In the genomic region with DNA sequence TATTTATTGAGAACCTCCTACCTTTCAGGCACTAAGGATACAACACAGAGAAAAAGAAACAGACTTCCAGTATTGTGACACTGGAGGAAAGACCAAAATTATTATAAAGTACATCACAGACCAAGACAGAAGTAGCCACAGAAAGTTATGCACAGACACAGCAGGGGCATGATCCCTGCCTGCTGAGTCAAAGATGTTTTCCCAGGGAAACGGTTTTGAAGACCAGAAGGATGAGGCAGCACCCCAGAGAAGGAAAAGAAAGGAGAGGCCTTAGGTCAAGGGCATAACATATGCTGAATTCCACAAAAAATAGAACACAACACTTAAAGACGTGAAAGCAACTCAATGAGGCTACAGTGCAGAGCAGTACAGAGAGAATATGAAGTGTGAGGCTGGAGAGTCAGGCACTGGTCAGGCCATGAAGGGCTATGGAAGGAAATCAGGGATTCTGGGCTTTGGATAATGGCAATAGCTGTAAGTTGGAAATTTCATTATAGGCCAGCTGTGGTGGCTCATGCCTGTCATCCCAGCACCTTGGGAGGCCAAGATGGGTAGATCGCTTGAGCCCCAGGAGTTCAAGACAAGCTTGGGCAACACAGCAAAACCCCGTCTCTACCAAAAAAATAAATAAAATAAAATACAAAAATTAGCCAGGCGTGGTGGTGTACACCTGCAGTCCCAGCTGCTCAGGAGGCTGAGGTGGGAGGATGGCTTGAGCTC, we compare ENCODE assay signal across 11 cellular contexts. TPM values are rescaled to one million over a fixed set of nuclear protein-coding genes. Genes with fewer than 3 reads are reported as not detected.
A peak's percentile ranks its signal among the peaks of the same experiment; 100 is the strongest.
DNase-seq lines count a peak whose midpoint lies in the region; ATAC-seq, FAIRE-seq and TF ChIP-seq lines count a peak whose summit lies in the region.
"Had no signal": no experiment of that assay in that cellular context is flagged by ENCODE, and none has a peak within 500 bp of the region (broad histone marks: within the 10 kb centered on the region; RNA-seq: fewer than 3 reads in every experiment).

No MANE protein-coding gene starts in this region.

- FAIRE-seq in HepG2 (lab: Jason Lieb, UNC): no peak
- FAIRE-seq: keratinocyte had no signal

- in situ Hi-C loops in HepG2 (cut with HindIII; ENCODE audit: extremely low pct_ligation_motif_present, low pct_unique_long_range_greater_than_20kb): no loop called here

- no peaks in the 10 kb centered on the region for H3K9me3 Mint-ChIP-seq in activated CD8-positive, alpha-beta T cell treated with anti-CD3 and anti-CD28 coated beads for 36 hours
- H3K9me3 Mint-ChIP-seq in immature natural killer cell: no peaks in the 10 kb centered on the region

- intact Hi-C loops in HepG2 (cut with micrococcal nuclease; ENCODE audit: unreplicated experiment) (no loop called here), right lobe of liver (cut with DNase I) (no loop called here), vagina (cut with DNase I) (no loop called here), left ventricle myocardium superior (cut with micrococcal nuclease) (no loop called here)
- intact Hi-C loops in activated CD8-positive, alpha-beta T cell treated with anti-CD3 and anti-CD28 coated beads for 36 hours (cut with micrococcal nuclease): no loop called here

- peaks cover 7% of the 10 kb centered on the region for H3K36me3 Mint-ChIP-seq in activated CD8-positive, alpha-beta T cell treated with anti-CD3 and anti-CD28 coated beads for 36 hours (ENCODE audit: low read depth)
- H3K36me3 Mint-ChIP-seq in immature natural killer cell: no peaks in the 10 kb centered on the region

- no peak overlapping the region for H3K4me3 Mint-ChIP-seq in activated CD8-positive, alpha-beta T cell treated with anti-CD3 and anti-CD28 coated beads for 36 hours
- H3K4me3 Mint-ChIP-seq in immature natural killer cell: peak overlapping the region in 4 of 5 donors; percentile 20 to 68 (median 37)

- TF ChIP-seq POLR2A in HepG2 (IDR thresholded peaks at IDR 0.05; ENCODE audit: insufficient read depth in 1 of 2, low read depth in 2 of 2, low read length in 2 of 2) (no peak), right lobe of liver (IDR thresholded peaks at IDR 0.05) (no peak), vagina (IDR thresholded peaks at IDR 0.05) (no peak)

- no peak overlapping the region for H3K27ac ChIP-seq in HepG2 (ENCODE audit: extremely low read length, insufficient read depth, low read length)
- no peak overlapping the region for H3K27ac ChIP-seq in right lobe of liver
- no peak overlapping the region for H3K27ac ChIP-seq in vagina

- TF ChIP-seq EP300 in HepG2 (IDR thresholded peaks at IDR 0.05; ENCODE audit: low read depth in 2 of 2, low read length in 2 of 2): no peak
- no peak for TF ChIP-seq EP300 in HepG2 (CRISPR knock-in tag; IDR thresholded peaks at IDR 0.05; ENCODE audit: borderline replicate concordance)

- TF ChIP-seq RAD21 in HepG2 (CRISPR knock-in tag; IDR thresholded peaks at IDR 0.05): no peak

- BruUV-seq in HepG2 (replicated peaks; lab: Mats Ljungman, UMichigan): no TSS peak

- no peak for TF ChIP-seq CTCF in HepG2 (CRISPR knock-in tag; IDR thresholded peaks at IDR 0.05)
- no peak for TF ChIP-seq CTCF in right lobe of liver (IDR thresholded peaks at IDR 0.05)
- TF ChIP-seq CTCF in activated CD8-positive, alpha-beta T cell treated with anti-CD3 and anti-CD28 coated beads for 36 hours (IDR thresholded peaks at IDR 0.05): no peak
- TF ChIP-seq CTCF in vagina (IDR thresholded peaks at IDR 0.05): no peak

- H4K20me1 ChIP-seq in HepG2 (ENCODE audit: insufficient read depth, low read length): no peaks in the 10 kb centered on the region

- no peak overlapping the region for H2AFZ ChIP-seq in HepG2 (ENCODE audit: low read length)

- H3K27me3 Mint-ChIP-seq in activated CD8-positive, alpha-beta T cell treated with anti-CD3 and anti-CD28 coated beads for 36 hours: no peaks in the 10 kb centered on the region
- peaks cover 0 to 1% (median 0%) of the 10 kb centered on the region in 3 donors for H3K27me3 Mint-ChIP-seq in immature natural killer cell (ENCODE audit: low read depth in 3 of 3)

- H3K9me3 ChIP-seq in HepG2 (ENCODE audit: low read length) (no peaks in the 10 kb centered on the region), right lobe of liver (no peaks in the 10 kb centered on the region), vagina (no peaks in the 10 kb centered on the region)
- H3K9me3 ChIP-seq: HAP-1 had no signal

- CTCF ChIA-PET in HepG2 (lab: Yijun Ruan, JAX; ENCODE audit: low intra/inter-chr PET ratio, low total read pairs): no interaction called here
- CTCF ChIA-PET in activated CD8-positive, alpha-beta T cell treated with anti-CD3 and anti-CD28 coated beads for 36 hours (lab: Charles Lee): no interaction called here

- peak overlapping the region; percentile 92 for H3K27ac Mint-ChIP-seq in activated CD8-positive, alpha-beta T cell treated with anti-CD3 and anti-CD28 coated beads for 36 hours
- H3K27ac Mint-ChIP-seq in immature natural killer cell: peak overlapping the region; percentile 45 to 90 (median 85)

- DNase-seq in HepG2 (ENCODE audit: low spot score) (no peak), right lobe of liver (no peak), immature natural killer cell (no peak), vagina (ENCODE audit: extremely low spot score in 2 of 2) (no peak), left ventricle myocardium superior (no peak)
- DNase-seq in activated CD8-positive, alpha-beta T cell treated with anti-CD3 and anti-CD28 coated beads for 36 hours: no peak
- no peak for DNase-seq in effector CD8-positive, alpha-beta T cell (lab: John Stamatoyannopoulos, UW)
- DNase-seq: NCI-H226 had no signal

- H3K4me1 Mint-ChIP-seq in activated CD8-positive, alpha-beta T cell treated with anti-CD3 and anti-CD28 coated beads for 36 hours (ENCODE audit: low read depth): peaks cover 68% of the 10 kb centered on the region
- peaks cover 63 to 84% of the 10 kb centered on the region in 2 donors for H3K4me1 Mint-ChIP-seq in immature natural killer cell

- no peak overlapping the region for H3K4me2 ChIP-seq in HepG2 (ENCODE audit: low read depth, low read length)

- POLR2A ChIA-PET in HepG2 (lab: Yijun Ruan, JAX): interaction anchor here (2.2 kb wide), 1 partner anchor 8 kb away, joined by 17 read pairs; the partner anchor contains the start of gene ADAM17
- POLR2A ChIA-PET in activated CD8-positive, alpha-beta T cell treated with anti-CD3 and anti-CD28 coated beads for 36 hours (lab: Charles Lee): interaction anchor here (0.6 to 0.9 kb wide), 2 partner anchors 8 to 47 kb away, joined by 4 read pairs; no protein-coding TSS in a partner anchor

- H3K4me3 ChIP-seq in HepG2 (replicated peaks in 1 of 3; ENCODE audit: insufficient read depth in 1 of 3, low read depth in 2 of 3, low read length in 3 of 3) (no peak overlapping the region), right lobe of liver (no peak overlapping the region), vagina (no peak overlapping the region)
- H3K4me3 ChIP-seq: HAP-1 had no signal

- H3K36me3 ChIP-seq in HepG2 (replicated peaks in 1 of 2; ENCODE audit: control insufficient read depth in 1 of 2, insufficient read depth in 2 of 2, low read length in 2 of 2): 0 out of 5 replicates have a peak, but pooled peaks cover 0 to 3% of the 10 kb centered on the region in 2 experiments
- H3K36me3 ChIP-seq in right lobe of liver: no peaks in the 10 kb centered on the region
- no peaks in the 10 kb centered on the region for H3K36me3 ChIP-seq in vagina

- H3K79me2 ChIP-seq in HepG2 (ENCODE audit: insufficient read depth, low read length): peaks cover 82% of the 10 kb centered on the region

- H3K27me3 ChIP-seq in HepG2 (ENCODE audit: control insufficient read depth in 1 of 2, insufficient read depth in 2 of 2, low read length in 2 of 2): no peaks in the 10 kb centered on the region
- no peaks in the 10 kb centered on the region for H3K27me3 ChIP-seq in right lobe of liver
- no peaks in the 10 kb centered on the region for H3K27me3 ChIP-seq in vagina

- peaks cover 34% of the 10 kb centered on the region for H3K4me1 ChIP-seq in HepG2 (ENCODE audit: insufficient read depth, low read length)
- peaks cover 0 to 10% (median 0%) of the 10 kb centered on the region in 4 donors for H3K4me1 ChIP-seq in right lobe of liver
- peaks cover 85% of the 10 kb centered on the region for H3K4me1 ChIP-seq in vagina

- H3K9ac ChIP-seq in HepG2 (ENCODE audit: insufficient read depth, low read depth, low read length): no peak overlapping the region

- WGBS in HepG2 (ENCODE audit: low lambda C conversion rate): 94% methylated on average over 5 of the region's 5 CpGs
- WGBS in right lobe of liver (ENCODE audit: insufficient coverage, low coverage, low lambda C conversion rate, missing lambda C conversion rate): 79% methylated on average over 4 of the region's 5 CpGs

- ATAC-seq in HepG2 (peak; percentile 29; the same call in 1 of the 3 replicates), right lobe of liver (no peak), GM21825 (IDR thresholded peaks at IDR 0.05; ENCODE audit: unreplicated experiment) (no peak), left ventricle myocardium superior (no peak)
- no peak for ATAC-seq in activated CD8-positive, alpha-beta T cell treated with anti-CD3 and anti-CD28 coated beads for 36 hours

RNA-seq across cellular contexts. Expression of gene ADAM17, which starts 8.2 kb away (rescaled TPM):
- total RNA-seq in HepG2 (2016; rRNA removed; fragmentation: Illumina TruSeq; extraction: Trizol) (18.5 and 33.4 TPM in 2 replicates), right lobe of liver (10 to 100 TPM in 1 of 6 experiments, 1 to 10 TPM in 5; 5.1 to 11.7 (median 6.6) TPM), vagina (33.4 TPM), left ventricle myocardium superior (13.7 TPM)
- total RNA-seq in HepG2 (2016; cell fraction: cytosol; rRNA removed; fragmentation: Illumina TruSeq; extraction: Trizol; ENCODE audit: low read depth): 10.8 TPM in 2 replicates
- total RNA-seq in HepG2 (2016; cell fraction: insoluble cytoplasmic fraction; rRNA removed; fragmentation: Illumina TruSeq; extraction: Trizol): 17.9 and 33.4 TPM in 2 replicates
- 9.7 and 11.1 TPM in 2 replicates for total RNA-seq in HepG2 (2016; cell fraction: membrane; rRNA removed; fragmentation: Illumina TruSeq; extraction: Trizol)
- 38.0 and 48.8 TPM in 2 replicates for total RNA-seq in HepG2 (2016; cell fraction: nucleus; rRNA removed; fragmentation: Illumina TruSeq; extraction: Trizol)
- polyA plus RNA-seq in HepG2 (2011; rRNA removed) (6.5 and 8.3 TPM in 2 replicates), immature natural killer cell (10 to 100 TPM in 1 of 3 donors, 1 to 10 TPM in 2; 6.3 to 14.9 (median 8.0) TPM)
- 5.1 and 5.6 TPM in 2 replicates for polyA plus RNA-seq in HepG2 (2011; cell fraction: cytosol; rRNA removed)
- 8.8 and 9.4 TPM in 2 replicates for polyA plus RNA-seq in HepG2 (2011; cell fraction: nucleus; rRNA removed)
- 17.9 and 24.2 TPM in 2 replicates for polyA plus RNA-seq in HepG2 (2012)
- 0.97 and 1.1 TPM in 2 replicates for polyA plus RNA-seq in HepG2 (2016; cell fraction: cytosol; fragmentation: Illumina TruSeq; extraction: Trizol; ENCODE audit: low read depth)
- 9.7 and 10.5 TPM in 2 replicates for polyA plus RNA-seq in HepG2 (2016; cell fraction: insoluble cytoplasmic fraction; fragmentation: Illumina TruSeq; extraction: Trizol; ENCODE audit: low read depth)
- 2.6 and 3.0 TPM in 2 replicates for polyA plus RNA-seq in HepG2 (2016; cell fraction: membrane; fragmentation: Illumina TruSeq; extraction: Trizol; ENCODE audit: low read depth)
- 34.9 and 37.9 TPM in 2 replicates for polyA plus RNA-seq in HepG2 (2016; cell fraction: nucleus; fragmentation: Illumina TruSeq; extraction: Trizol; ENCODE audit: insufficient read depth, low read depth)
- polyA minus RNA-seq in HepG2 (2011; rRNA and poly(A)+ RNA removed; ENCODE audit: low replicate concordance): 12.1 and 17.0 TPM in 2 replicates
- 6.2 and 8.7 TPM in 2 replicates for polyA minus RNA-seq in HepG2 (2011; cell fraction: cytosol; rRNA and poly(A)+ RNA removed)
- polyA minus RNA-seq in HepG2 (2011; cell fraction: nucleus; rRNA and poly(A)+ RNA removed): 31.7 and 39.2 TPM in 2 replicates
- total RNA-seq in activated CD8-positive, alpha-beta T cell treated with anti-CD3 and anti-CD28 coated beads for 36 hours: 10 to 100 TPM; 14.2 to 15.9 TPM
